Comparison of ENCODE assay signal across 19 cellular contexts in genomic region chr19:21335721-21336120, GRCh38.
"Had no signal": no experiment of that assay in that cellular context is flagged by ENCODE, and none has a peak within 500 bp of the region (broad histone marks: within the 10 kb centered on the region; RNA-seq: fewer than 3 reads in every experiment).

No MANE protein-coding gene starts in this region.

- ATAC-seq: activated CD8-positive, alpha-beta memory T cell treated with anti-CD3 and anti-CD28 coated beads, Interleukin-2, amount 10 ng/mL, durations not matched to agents 7 days and 5 days; activated naive CD4-positive, alpha-beta T cell treated with anti-CD3 and anti-CD28 coated beads, Interleukin-2, amount 50 U/mL, for 72 hours; activated T-cell treated with anti-CD3 and anti-CD28 coated beads, Interleukin-2, amount 50 U/mL, for 4 hours; esophagus mucosa; left ventricle myocardium superior; naive thymus-derived CD8-positive, alpha-beta T cell; right cardiac atrium; stimulated activated naive CD8-positive, alpha-beta T cell treated with anti-CD3 and anti-CD28 coated beads, Interleukin-15, Interleukin-2, amounts not matched to agents 100 U/mL and 50 U/mL, for 24 hours had no signal

- H3K4me3 ChIP-seq: colonic mucosa, suprapubic skin had no signal

- H3K9me3 ChIP-seq: colonic mucosa had no signal

- DNase-seq: activated CD4-positive, alpha-beta memory T cell treated with anti-CD3 and anti-CD28 coated beads for 36 hours; activated CD8-positive, alpha-beta memory T cell treated with anti-CD3 and anti-CD28 coated beads, Interleukin-2, amount 10 ng/mL, durations not matched to agents 7 days and 5 days; activated effector memory CD4-positive, alpha-beta T cell treated with Interleukin-2 at 50 U/mL for 16 hours; activated T-cell treated with anti-CD3 and anti-CD28 coated beads, Interleukin-2, amount 50 U/mL, for 4 hours; colonic mucosa; hypothalamus; kidney glomerular epithelial cell; left ventricle myocardium superior; naive thymus-derived CD8-positive, alpha-beta T cell; posterior cingulate gyrus; right cardiac atrium; small intestine; stimulated activated CD4-positive, alpha-beta T cell treated with anti-CD3 and anti-CD28 coated beads, Interleukin-4, amount 100 ng/mL, for 24 hours; stimulated activated naive CD8-positive, alpha-beta T cell treated with anti-CD3 and anti-CD28 coated beads, Interleukin-15, Interleukin-2, amounts not matched to agents 100 U/mL and 50 U/mL, for 24 hours had no signal

- FAIRE-seq: endometrium, small intestine had no signal

- H3K27ac ChIP-seq: colonic mucosa, suprapubic skin, VCaP had no signal

- H3K27me3 ChIP-seq: colonic mucosa, suprapubic skin had no signal

- H3K36me3 ChIP-seq: colonic mucosa, suprapubic skin had no signal

- H3K4me1 ChIP-seq: colonic mucosa, suprapubic skin had no signal
